ENCODE assay signal across 2 cellular contexts in genomic region chr18:7035807-7036206, GRCh38.
TF ChIP-seq lines count a peak whose summit lies in the region.

No MANE protein-coding gene starts in this region.

TF ChIP-seq in HepG2, 621 proteins besides CTCF, POLR2A, EP300 and RAD21 (continued from another document):
- TF ChIP-seq ZNF703 (CRISPR knock-in tag; IDR thresholded peaks at IDR 0.05; ENCODE audit: borderline replicate concordance) = no peak
- peak; percentile 30; the same call in 1 of the 2 replicates for TF ChIP-seq ATF7 (IDR thresholded peaks at IDR 0.05)
- TF ChIP-seq ATF7 (CRISPR knock-in tag; IDR thresholded peaks at IDR 0.05) = no peak

TF ChIP-seq in WTC11, 78 proteins besides CTCF, POLR2A, EP300 and RAD21:
- TF ChIP-seq CDX4 (CRISPR knock-in tag; IDR thresholded peaks at IDR 0.05; ENCODE audit: borderline replicate concordance) = no peak
- no peak for TF ChIP-seq USF2 (CRISPR knock-in tag; IDR thresholded peaks at IDR 0.05)
- no peak for TF ChIP-seq USF1 (CRISPR knock-in tag; IDR thresholded peaks at IDR 0.05)
- TF ChIP-seq CREM (CRISPR knock-in tag; IDR thresholded peaks at IDR 0.05) = no peak
- no peak for TF ChIP-seq ATF2 (CRISPR knock-in tag; IDR thresholded peaks at IDR 0.05; ENCODE audit: borderline replicate concordance, low read depth)
- no peak for TF ChIP-seq MLX (CRISPR knock-in tag; IDR thresholded peaks at IDR 0.05)
- TF ChIP-seq GRHL2 (CRISPR knock-in tag; IDR thresholded peaks at IDR 0.05; ENCODE audit: insufficient replicate concordance, severe bottlenecking) = no peak
- TF ChIP-seq AFF4 (CRISPR knock-in tag; IDR thresholded peaks at IDR 0.05; ENCODE audit: borderline replicate concordance) = no peak
- no peak for TF ChIP-seq ZNF416 (CRISPR knock-in tag; IDR thresholded peaks at IDR 0.05)
- TF ChIP-seq IRF2 (CRISPR knock-in tag; IDR thresholded peaks at IDR 0.05; ENCODE audit: borderline replicate concordance, low read depth) = no peak
